Comparison of ENCODE assay signal across 16 cellular contexts in the genomic region with DNA sequence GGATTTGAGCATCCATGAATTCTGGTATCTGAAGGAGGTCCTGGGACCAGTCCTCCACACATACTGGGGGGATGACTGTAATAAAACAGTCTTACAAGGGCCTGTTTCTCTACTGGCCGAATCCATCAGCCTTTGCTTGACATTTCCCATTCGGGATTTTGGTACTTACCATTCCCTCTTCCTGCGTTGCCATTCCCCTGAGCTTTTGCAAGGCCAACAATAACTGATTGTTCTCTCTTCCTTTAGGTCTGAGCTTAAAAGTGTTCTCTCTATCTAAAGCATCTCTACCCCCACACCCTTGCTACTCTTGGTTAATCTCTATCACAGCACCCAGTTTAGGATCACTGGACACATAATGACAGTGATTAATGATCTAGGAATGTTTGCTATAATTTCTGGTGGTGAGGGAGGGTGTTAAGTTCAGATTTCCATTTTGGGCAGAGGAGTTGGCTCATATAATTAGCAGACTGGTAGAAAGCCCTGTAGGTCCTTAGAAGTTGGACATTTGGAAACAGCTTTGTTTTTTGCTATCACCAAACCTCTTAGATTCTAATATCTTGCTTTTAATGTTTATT. TPM values are rescaled to one million over a fixed set of nuclear protein-coding genes. Genes with fewer than 3 reads are reported as not detected.
DNase-seq lines count a peak whose midpoint lies in the region; ATAC-seq and TF ChIP-seq lines count a peak whose summit lies in the region.
"Had no signal": no experiment of that assay in that cellular context is flagged by ENCODE, and none has a peak within 500 bp of the region (broad histone marks: within the 10 kb centered on the region; RNA-seq: fewer than 3 reads in every experiment).

No MANE protein-coding gene starts in this region.

- CTCF ChIA-PET in PC-3 (lab: Charles Lee), result no interaction called here

- intact Hi-C loops in PC-3 (cut with micrococcal nuclease), result no loop called here

- H3K27ac ChIP-seq in mesodermal cell (ENCODE audit: low read depth, low read length, severe bottlenecking) (peak overlapping the region; percentile 44), PC-3 (ENCODE audit: low read length) (no peak overlapping the region)
- H3K27ac ChIP-seq: BLaER1, SJCRH30 had no signal

- no peaks in the 10 kb centered on the region for H3K79me2 ChIP-seq in PC-3 (ENCODE audit: low read length)

- no peaks in the 10 kb centered on the region for H4K20me1 ChIP-seq in PC-3 (ENCODE audit: low read length)
- H4K20me1 ChIP-seq: BLaER1 had no signal

- BruUV-seq in PC-3 (replicated peaks; lab: Mats Ljungman, UMichigan), result no TSS peak

- H3K9me3 ChIP-seq in adipocyte (ENCODE audit: control insufficient read depth, low read length) (no peaks in the 10 kb centered on the region), mesodermal cell (ENCODE audit: control insufficient read depth, low read length) (no peaks in the 10 kb centered on the region), PC-3 (ENCODE audit: low read length) (no peaks in the 10 kb centered on the region)
- H3K9me3 ChIP-seq: BLaER1, SJCRH30 had no signal

- H3K36me3 ChIP-seq in adipocyte (ENCODE audit: control insufficient read depth, insufficient read depth, low read length, severe bottlenecking) (peaks cover 85% of the 10 kb centered on the region), mesodermal cell (ENCODE audit: control insufficient read depth, insufficient read depth, low read length) (peaks cover 48% of the 10 kb centered on the region), PC-3 (ENCODE audit: low read depth, low read length) (peaks cover 35% of the 10 kb centered on the region)

- DNase-seq in Caki2 (ENCODE audit: low read depth) (peak; percentile 30), NCI-H69 (lab: John Stamatoyannopoulos, UW) (peak; percentile 1), adipocyte (ENCODE audit: low read depth) (peak; percentile 6), OCI-M2 (lab: John Stamatoyannopoulos, UW; ENCODE audit: unreplicated experiment) (no peak), PC-3 (no peak)
- DNase-seq: CD8-positive, alpha-beta T cell; H9; KBM-7; NCI-H1436; NCI-H2029 treated with DMSO at 0.1 percent for 48 hours; NCI-H510A treated with DMSO at 0.1 percent for 48 hours; SJCRH30 had no signal

- no peaks in the 10 kb centered on the region for H3K4me1 ChIP-seq in adipocyte (ENCODE audit: control insufficient read depth, insufficient read depth, low read length)
- H3K4me1 ChIP-seq in mesodermal cell (ENCODE audit: control insufficient read depth, insufficient read depth, low read length, poor library complexity, severe bottlenecking), result peaks cover 15% of the 10 kb centered on the region
- H3K4me1 ChIP-seq in PC-3 (ENCODE audit: insufficient read depth, low read length), result peaks cover 5% of the 10 kb centered on the region; the same call in 1 of the 2 replicates
- H3K4me1 ChIP-seq: SJCRH30 had no signal

- no peak for TF ChIP-seq CTCF in PC-3 (conservative IDR thresholded peaks at IDR 0.05; ENCODE audit: low read depth, low read length)

- in situ Hi-C loops in Caki2 (cut with HindIII; ENCODE audit: low pct_unique_long_range_greater_than_20kb, low sequenced_read_pairs), result no loop called here

- H3K9ac ChIP-seq in adipocyte (ENCODE audit: low read length) (no peak overlapping the region), PC-3 (ENCODE audit: low read length) (no peak overlapping the region)
- H3K9ac ChIP-seq: BLaER1 had no signal

- H3K9me2 ChIP-seq in PC-3 (replicated peaks; ENCODE audit: low read length), result no peaks in the 10 kb centered on the region

- H3F3A ChIP-seq in PC-3 (ENCODE audit: low read length, unreplicated experiment), result no peaks in the 10 kb centered on the region

- no peak for ATAC-seq in HG03108 (IDR thresholded peaks at IDR 0.05; ENCODE audit: unreplicated experiment)
- no peak for ATAC-seq in PC-3
- ATAC-seq in HG03469 (IDR thresholded peaks at IDR 0.05; ENCODE audit: unreplicated experiment), result no peak
- ATAC-seq: CD8-positive, alpha-beta T cell had no signal

- no peak overlapping the region for H2AFZ ChIP-seq in PC-3 (ENCODE audit: low read length)

- no peak overlapping the region for H3K4me2 ChIP-seq in PC-3 (ENCODE audit: low read length)

- H3K27me3 ChIP-seq in adipocyte (replicated peaks; ENCODE audit: control insufficient read depth, insufficient read depth, low read length) (no peaks in the 10 kb centered on the region), PC-3 (ENCODE audit: low read length) (no peaks in the 10 kb centered on the region)
- H3K27me3 ChIP-seq: BLaER1, SJCRH30 had no signal

- WGBS in mesodermal cell (ENCODE audit: insufficient coverage in 2 of 2), 2 experiments, result 77 to 78% methylated on average over 3 of the region's 3 CpGs

- POLR2A ChIA-PET in PC-3 (lab: Charles Lee; ENCODE audit: unreplicated experiment), result no interaction called here

- H3K4me3 ChIP-seq in adipocyte (ENCODE audit: low read length) (no peak overlapping the region), mesodermal cell (ENCODE audit: extremely low read depth, insufficient read depth, low read length, poor library complexity, severe bottlenecking) (no peak overlapping the region), PC-3 (ENCODE audit: low read length) (no peak overlapping the region)
- H3K4me3 ChIP-seq: BLaER1, SJCRH30 had no signal

RNA-seq across cellular contexts. Expression of a gene that starts 29.4 kb away (rescaled TPM):
- 18.6 and 43.8 TPM in 2 replicates for total RNA-seq in Caki2 (2014; rRNA removed; shearing (Covaris generic); ENCODE audit: low replicate concordance)
- 44.1 TPM for polyA plus RNA-seq in mesodermal cell (2013, experiment 1 of 2)
- 58.0 TPM for polyA plus RNA-seq in mesodermal cell (2013, experiment 2 of 2)
- 39.5 and 49.1 TPM in 2 replicates for total RNA-seq in PC-3 (2014; rRNA removed)

RNA-seq across cellular contexts. Expression of a gene that starts 50.3 kb away (rescaled TPM):
- not detected in 2 replicates for total RNA-seq in Caki2 (2014; rRNA removed; shearing (Covaris generic); ENCODE audit: low replicate concordance)
- polyA plus RNA-seq in mesodermal cell (2013, experiment 1 of 2), result not detected
- polyA plus RNA-seq in mesodermal cell (2013, experiment 2 of 2), result not detected
- total RNA-seq in PC-3 (2014; rRNA removed), result not detected in 2 replicates
- total RNA-seq: CD8-positive, alpha-beta T cell; H9; SJCRH30 had no signal

Comparison
In these comparisons a context has a peak if more than half of its experiments do, and no peak if none do; other contexts are left out.
1. DNase-seq: peak in Caki2 (single experiment), NCI-H69 (single experiment) and adipocyte (single experiment); none in OCI-M2 (single experiment) and PC-3 (single experiment).